1 cellular context compared by ENCODE assay signal in the genomic region with DNA sequence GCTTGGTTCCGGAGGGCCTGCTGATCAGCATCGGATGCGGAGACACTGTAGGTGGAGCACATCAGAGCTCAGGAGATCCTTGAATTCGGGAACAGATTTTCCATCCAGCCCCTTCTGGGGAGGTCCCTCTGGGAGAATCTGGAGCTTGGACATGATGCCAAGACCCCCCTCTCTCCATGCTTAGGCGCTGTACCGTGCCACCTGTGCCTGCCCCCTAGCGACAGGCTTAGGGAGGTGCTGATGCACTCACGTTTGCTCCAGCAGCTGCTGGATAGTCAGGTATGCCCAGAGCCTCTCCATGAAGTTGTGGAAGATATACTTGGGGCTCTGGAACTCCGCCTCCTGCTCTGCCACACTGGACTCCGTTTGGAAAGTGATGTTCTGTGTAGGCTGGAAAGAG.
TF ChIP-seq lines count a peak whose summit lies in the region.

No MANE protein-coding gene starts in this region.

TF ChIP-seq in GM12878, 131 proteins besides CTCF, POLR2A, EP300 and RAD21:
- TF ChIP-seq RELA (IDR thresholded peaks at IDR 0.05; ENCODE audit: borderline replicate concordance, partially characterized antibody), result no peak
- 0 out of 4 replicates have a peak, but pooled peaks of 1 of the 2 experiments have one; percentile 23 for TF ChIP-seq BHLHE40 (IDR thresholded peaks at IDR 0.05; ENCODE audit: borderline replicate concordance in 1 of 2, low read depth in 2 of 2, low read length in 1 of 2)
- no peak for TF ChIP-seq RCOR1 (conservative IDR thresholded peaks at IDR 0.05; ENCODE audit: low read depth, low read length)
- peak; percentile 49; the same call in 1 of the 2 replicates for TF ChIP-seq SMC3 (IDR thresholded peaks at IDR 0.05; ENCODE audit: borderline replicate concordance, low read length)
- TF ChIP-seq, protein P1, sequence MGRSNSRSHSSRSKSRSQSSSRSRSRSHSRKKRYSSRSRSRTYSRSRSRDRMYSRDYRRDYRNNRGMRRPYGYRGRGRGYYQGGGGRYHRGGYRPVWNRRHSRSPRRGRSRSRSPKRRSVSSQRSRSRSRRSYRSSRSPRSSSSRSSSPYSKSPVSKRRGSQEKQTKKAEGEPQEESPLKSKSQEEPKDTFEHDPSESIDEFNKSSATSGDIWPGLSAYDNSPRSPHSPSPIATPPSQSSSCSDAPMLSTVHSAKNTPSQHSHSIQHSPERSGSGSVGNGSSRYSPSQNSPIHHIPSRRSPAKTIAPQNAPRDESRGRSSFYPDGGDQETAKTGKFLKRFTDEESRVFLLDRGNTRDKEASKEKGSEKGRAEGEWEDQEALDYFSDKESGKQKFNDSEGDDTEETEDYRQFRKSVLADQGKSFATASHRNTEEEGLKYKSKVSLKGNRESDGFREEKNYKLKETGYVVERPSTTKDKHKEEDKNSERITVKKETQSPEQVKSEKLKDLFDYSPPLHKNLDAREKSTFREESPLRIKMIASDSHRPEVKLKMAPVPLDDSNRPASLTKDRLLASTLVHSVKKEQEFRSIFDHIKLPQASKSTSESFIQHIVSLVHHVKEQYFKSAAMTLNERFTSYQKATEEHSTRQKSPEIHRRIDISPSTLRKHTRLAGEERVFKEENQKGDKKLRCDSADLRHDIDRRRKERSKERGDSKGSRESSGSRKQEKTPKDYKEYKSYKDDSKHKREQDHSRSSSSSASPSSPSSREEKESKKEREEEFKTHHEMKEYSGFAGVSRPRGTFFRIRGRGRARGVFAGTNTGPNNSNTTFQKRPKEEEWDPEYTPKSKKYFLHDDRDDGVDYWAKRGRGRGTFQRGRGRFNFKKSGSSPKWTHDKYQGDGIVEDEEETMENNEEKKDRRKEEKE (IDR thresholded peaks at IDR 0.05), result no peak
- TF ChIP-seq, protein P2, sequence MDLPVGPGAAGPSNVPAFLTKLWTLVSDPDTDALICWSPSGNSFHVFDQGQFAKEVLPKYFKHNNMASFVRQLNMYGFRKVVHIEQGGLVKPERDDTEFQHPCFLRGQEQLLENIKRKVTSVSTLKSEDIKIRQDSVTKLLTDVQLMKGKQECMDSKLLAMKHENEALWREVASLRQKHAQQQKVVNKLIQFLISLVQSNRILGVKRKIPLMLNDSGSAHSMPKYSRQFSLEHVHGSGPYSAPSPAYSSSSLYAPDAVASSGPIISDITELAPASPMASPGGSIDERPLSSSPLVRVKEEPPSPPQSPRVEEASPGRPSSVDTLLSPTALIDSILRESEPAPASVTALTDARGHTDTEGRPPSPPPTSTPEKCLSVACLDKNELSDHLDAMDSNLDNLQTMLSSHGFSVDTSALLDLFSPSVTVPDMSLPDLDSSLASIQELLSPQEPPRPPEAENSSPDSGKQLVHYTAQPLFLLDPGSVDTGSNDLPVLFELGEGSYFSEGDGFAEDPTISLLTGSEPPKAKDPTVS (IDR thresholded peaks at IDR 0.05; ENCODE audit: low read depth, low read length), result no peak
- TF ChIP-seq, protein P3, sequence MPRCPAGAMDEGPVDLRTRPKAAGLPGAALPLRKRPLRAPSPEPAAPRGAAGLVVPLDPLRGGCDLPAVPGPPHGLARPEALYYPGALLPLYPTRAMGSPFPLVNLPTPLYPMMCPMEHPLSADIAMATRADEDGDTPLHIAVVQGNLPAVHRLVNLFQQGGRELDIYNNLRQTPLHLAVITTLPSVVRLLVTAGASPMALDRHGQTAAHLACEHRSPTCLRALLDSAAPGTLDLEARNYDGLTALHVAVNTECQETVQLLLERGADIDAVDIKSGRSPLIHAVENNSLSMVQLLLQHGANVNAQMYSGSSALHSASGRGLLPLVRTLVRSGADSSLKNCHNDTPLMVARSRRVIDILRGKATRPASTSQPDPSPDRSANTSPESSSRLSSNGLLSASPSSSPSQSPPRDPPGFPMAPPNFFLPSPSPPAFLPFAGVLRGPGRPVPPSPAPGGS (IDR thresholded peaks at IDR 0.05; ENCODE audit: borderline replicate concordance, insufficient read depth, low read depth, low read length, poor library complexity, severe bottlenecking), result no peak
- no peak for TF ChIP-seq FOXK2 (IDR thresholded peaks at IDR 0.05)
- no peak for TF ChIP-seq KLF5 (IDR thresholded peaks at IDR 0.05; ENCODE audit: partially characterized antibody)
- TF ChIP-seq SUZ12 (IDR thresholded peaks at IDR 0.05; ENCODE audit: unreplicated experiment), result no peak
- TF ChIP-seq, protein P4, sequence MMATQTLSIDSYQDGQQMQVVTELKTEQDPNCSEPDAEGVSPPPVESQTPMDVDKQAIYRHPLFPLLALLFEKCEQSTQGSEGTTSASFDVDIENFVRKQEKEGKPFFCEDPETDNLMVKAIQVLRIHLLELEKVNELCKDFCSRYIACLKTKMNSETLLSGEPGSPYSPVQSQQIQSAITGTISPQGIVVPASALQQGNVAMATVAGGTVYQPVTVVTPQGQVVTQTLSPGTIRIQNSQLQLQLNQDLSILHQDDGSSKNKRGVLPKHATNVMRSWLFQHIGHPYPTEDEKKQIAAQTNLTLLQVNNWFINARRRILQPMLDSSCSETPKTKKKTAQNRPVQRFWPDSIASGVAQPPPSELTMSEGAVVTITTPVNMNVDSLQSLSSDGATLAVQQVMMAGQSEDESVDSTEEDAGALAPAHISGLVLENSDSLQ (IDR thresholded peaks at IDR 0.05), result no peak
